In the genomic region with DNA sequence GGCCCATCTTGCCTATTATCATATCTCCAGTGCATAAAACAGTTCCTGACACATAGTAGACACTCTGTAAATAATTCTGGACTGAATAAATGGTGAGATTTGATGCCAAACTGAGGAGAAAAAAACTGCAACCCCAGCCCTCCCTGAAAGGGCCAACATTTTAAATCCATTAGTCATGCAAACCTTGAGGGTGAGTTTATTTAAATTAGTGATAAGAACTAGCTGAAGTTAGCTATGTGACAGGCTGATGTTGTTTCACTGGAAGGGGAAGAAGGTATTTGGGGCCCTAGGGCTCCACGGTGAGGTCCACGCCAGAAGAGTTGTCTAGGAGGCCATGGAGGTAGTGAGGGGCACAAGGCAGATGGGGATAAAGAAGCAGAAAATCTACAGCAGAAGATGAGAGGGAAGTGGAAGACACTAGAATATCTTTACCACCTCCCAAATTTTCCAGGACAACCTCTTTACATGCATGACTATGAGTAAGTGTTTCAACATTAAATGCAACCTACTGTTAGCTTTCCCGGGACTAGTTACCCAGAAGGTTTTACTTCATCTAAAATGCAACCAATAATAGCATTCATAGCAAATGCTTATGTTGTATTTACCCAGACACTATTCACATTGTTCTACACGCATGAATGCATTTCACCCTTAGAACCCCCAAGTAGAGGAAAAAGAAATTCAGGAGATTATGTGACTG, we compare ENCODE assay signal across 11 cellular contexts.
DNase-seq lines count a peak whose midpoint lies in the region; ATAC-seq and TF ChIP-seq lines count a peak whose summit lies in the region.
"Had no signal": no experiment of that assay in that cellular context is flagged by ENCODE, and none has a peak within 500 bp of the region (broad histone marks: within the 10 kb centered on the region; RNA-seq: fewer than 3 reads in every experiment).

No MANE protein-coding gene starts in this region.

- in situ Hi-C loops in astrocyte of the cerebellum (cut with HindIII; ENCODE audit: low sequenced_read_pairs), result no loop called here

- H3K4me2 ChIP-seq in HCT116 (ENCODE audit: low read length) (peak overlapping the region; percentile 24; the same call in 1 of the 2 replicates), Karpas-422 (ENCODE audit: low read depth, low read length, poor library complexity, severe bottlenecking) (no peak overlapping the region)

- BruUV-seq in HCT116 (replicated peaks; lab: Mats Ljungman, UMichigan), result no TSS peak

- H3K9me3 ChIP-seq in AG04450 (ENCODE audit: control insufficient read depth, insufficient read depth, low read length) (peaks cover 3% of the 10 kb centered on the region), HCT116 (ENCODE audit: control insufficient read depth in 1 of 2, insufficient read depth in 1 of 2, low read depth in 1 of 2, low read length in 2 of 2) (no peaks in the 10 kb centered on the region), Karpas-422 (ENCODE audit: low read length) (no peaks in the 10 kb centered on the region)

- intact Hi-C loops in HCT116 (cut with micrococcal nuclease), result no loop called here

- H3K27ac ChIP-seq in AG04450 (ENCODE audit: low read depth, low read length), result peak overlapping the region; percentile 22
- no peak overlapping the region for H3K27ac ChIP-seq in HCT116 (ENCODE audit: low read depth, low read length)
- H3K27ac ChIP-seq in Karpas-422 (ENCODE audit: low read length), result no peak overlapping the region

- H3K9ac ChIP-seq in HCT116 (ENCODE audit: low read length) (no peak overlapping the region), Karpas-422 (ENCODE audit: low read length) (no peak overlapping the region)

- H3K4me3 ChIP-seq in AG04450 (ENCODE audit: low read depth, low read length) (no peak overlapping the region), HCT116 (replicated peaks in 1 of 2; ENCODE audit: low read depth in 1 of 2, low read length in 2 of 2) (no peak overlapping the region), astrocyte of the cerebellum (ENCODE audit: low read depth, low read length) (no peak overlapping the region), Karpas-422 (ENCODE audit: low read length) (no peak overlapping the region)

- TF ChIP-seq RAD21 in HCT116 (IDR thresholded peaks at IDR 0.05; ENCODE audit: low read depth), result no peak

- DNase-seq in AG04450 (ENCODE audit: low read depth, low spot score) (peak; percentile 37), HCT116 (ENCODE audit: low read depth, low spot score) (no peak), astrocyte of the cerebellum (ENCODE audit: low read depth) (peak; percentile 63), kidney glomerular epithelial cell (lab: John Stamatoyannopoulos, UW) (peak; percentile 37), SW 1271 (lab: John Stamatoyannopoulos, UW) (no peak), Karpas-422 (no peak), superior temporal gyrus (ENCODE audit: extremely low spot score) (no peak), cerebellum (ENCODE audit: low spot score) (no peak)
- DNase-seq: NCI-H2029, T-helper 9 cell had no signal

- H2AFZ ChIP-seq in HCT116 (ENCODE audit: low read depth, low read length, poor library complexity, severe bottlenecking), result no peak overlapping the region
- H2AFZ ChIP-seq in Karpas-422 (ENCODE audit: low read length), result no peak overlapping the region

- RAD21 ChIA-PET in HCT116 (lab: Charles Lee; ENCODE audit: low non-redundant PET in 1 of 2, low total read pairs in 2 of 2, uncharacterized antibody in 2 of 2, unreplicated experiment in 2 of 2), result no interaction called here

- TF ChIP-seq POLR2A in HCT116 (IDR thresholded peaks at IDR 0.05; ENCODE audit: borderline replicate concordance, extremely low read depth, insufficient read depth, insufficient read length), result no peak

- H3K36me3 ChIP-seq in HCT116 (ENCODE audit: control insufficient read depth in 1 of 2, insufficient read depth in 2 of 2, low read length in 2 of 2) (no peaks in the 10 kb centered on the region), Karpas-422 (ENCODE audit: insufficient read depth, low read length) (no peaks in the 10 kb centered on the region)

- TF ChIP-seq CTCF in AG04450 (IDR thresholded peaks at IDR 0.05; ENCODE audit: low read depth, low read length) (no peak), HCT116 (IDR thresholded peaks at IDR 0.05 in 2 of 3, conservative IDR thresholded peaks at IDR 0.05 in 1 of 3; ENCODE audit: borderline replicate concordance in 1 of 3, insufficient read depth in 1 of 3, low read depth in 2 of 3, low read length in 2 of 3) (no peak), astrocyte of the cerebellum (IDR thresholded peaks at IDR 0.05; ENCODE audit: low read depth, low read length, missing control alignments) (no peak)

- no peak for ATAC-seq in HCT116
- ATAC-seq: activated naive CD4-positive, alpha-beta T cell treated with anti-CD3 and anti-CD28 coated beads, Interleukin-2, amount 50 U/mL, for 72 hours had no signal

- H3K4me1 ChIP-seq in HCT116 (ENCODE audit: control insufficient read depth in 1 of 2, insufficient read depth in 2 of 2, low read length in 2 of 2) (peaks cover 3 to 19% of the 10 kb centered on the region in 2 experiments; a peak in 3 of 4 replicates), Karpas-422 (ENCODE audit: low read length) (no peaks in the 10 kb centered on the region)

- H3K27me3 ChIP-seq in AG04450 (ENCODE audit: control insufficient read depth, insufficient read depth, low read length) (peaks cover 8% of the 10 kb centered on the region), HCT116 (ENCODE audit: insufficient read depth, low read length) (no peaks in the 10 kb centered on the region), Karpas-422 (ENCODE audit: low read length) (no peaks in the 10 kb centered on the region)

- POLR2A ChIA-PET in AG04450 (lab: Yijun Ruan, JAX) (no interaction called here), HCT116 (lab: Charles Lee) (no interaction called here)

- H3K9me2 ChIP-seq in HCT116 (ENCODE audit: insufficient read depth), result no peaks in the 10 kb centered on the region
- no peaks in the 10 kb centered on the region for H3K9me2 ChIP-seq in Karpas-422 (replicated peaks; ENCODE audit: insufficient read depth, low read length)

- CTCF ChIA-PET in AG04450 (lab: Charles Lee) (interaction anchor here (0.9 to 2.7 kb wide), 3 partner anchors 13 to 442 kb away, joined by 4 to 11 read pairs (median 7); no protein-coding TSS in a partner anchor), HCT116 (lab: Charles Lee) (no interaction called here)

- H4K20me1 ChIP-seq in HCT116 (ENCODE audit: insufficient read depth), result no peaks in the 10 kb centered on the region
- no peaks in the 10 kb centered on the region for H4K20me1 ChIP-seq in Karpas-422 (ENCODE audit: insufficient read depth, low read depth, low read length)

- H3K79me2 ChIP-seq in HCT116 (ENCODE audit: insufficient read depth, low read length) (no peaks in the 10 kb centered on the region), Karpas-422 (ENCODE audit: low read length) (no peaks in the 10 kb centered on the region)

TF ChIP-seq in HCT116, 20 proteins besides CTCF, POLR2A, EP300 and RAD21:
- TF ChIP-seq POLR2AphosphoS5 (IDR thresholded peaks at IDR 0.05; ENCODE audit: low read depth, low read length) (no peak), CEBPB (IDR thresholded peaks at IDR 0.05; ENCODE audit: low read depth) (no peak), EZH2 (IDR thresholded peaks at IDR 0.05) (no peak), SRF (IDR thresholded peaks at IDR 0.05; ENCODE audit: low read depth) (no peak)
- TF ChIP-seq, protein P1, sequence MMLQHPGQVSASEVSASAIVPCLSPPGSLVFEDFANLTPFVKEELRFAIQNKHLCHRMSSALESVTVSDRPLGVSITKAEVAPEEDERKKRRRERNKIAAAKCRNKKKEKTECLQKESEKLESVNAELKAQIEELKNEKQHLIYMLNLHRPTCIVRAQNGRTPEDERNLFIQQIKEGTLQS (IDR thresholded peaks at IDR 0.05), result no peak
- TF ChIP-seq, protein P2, sequence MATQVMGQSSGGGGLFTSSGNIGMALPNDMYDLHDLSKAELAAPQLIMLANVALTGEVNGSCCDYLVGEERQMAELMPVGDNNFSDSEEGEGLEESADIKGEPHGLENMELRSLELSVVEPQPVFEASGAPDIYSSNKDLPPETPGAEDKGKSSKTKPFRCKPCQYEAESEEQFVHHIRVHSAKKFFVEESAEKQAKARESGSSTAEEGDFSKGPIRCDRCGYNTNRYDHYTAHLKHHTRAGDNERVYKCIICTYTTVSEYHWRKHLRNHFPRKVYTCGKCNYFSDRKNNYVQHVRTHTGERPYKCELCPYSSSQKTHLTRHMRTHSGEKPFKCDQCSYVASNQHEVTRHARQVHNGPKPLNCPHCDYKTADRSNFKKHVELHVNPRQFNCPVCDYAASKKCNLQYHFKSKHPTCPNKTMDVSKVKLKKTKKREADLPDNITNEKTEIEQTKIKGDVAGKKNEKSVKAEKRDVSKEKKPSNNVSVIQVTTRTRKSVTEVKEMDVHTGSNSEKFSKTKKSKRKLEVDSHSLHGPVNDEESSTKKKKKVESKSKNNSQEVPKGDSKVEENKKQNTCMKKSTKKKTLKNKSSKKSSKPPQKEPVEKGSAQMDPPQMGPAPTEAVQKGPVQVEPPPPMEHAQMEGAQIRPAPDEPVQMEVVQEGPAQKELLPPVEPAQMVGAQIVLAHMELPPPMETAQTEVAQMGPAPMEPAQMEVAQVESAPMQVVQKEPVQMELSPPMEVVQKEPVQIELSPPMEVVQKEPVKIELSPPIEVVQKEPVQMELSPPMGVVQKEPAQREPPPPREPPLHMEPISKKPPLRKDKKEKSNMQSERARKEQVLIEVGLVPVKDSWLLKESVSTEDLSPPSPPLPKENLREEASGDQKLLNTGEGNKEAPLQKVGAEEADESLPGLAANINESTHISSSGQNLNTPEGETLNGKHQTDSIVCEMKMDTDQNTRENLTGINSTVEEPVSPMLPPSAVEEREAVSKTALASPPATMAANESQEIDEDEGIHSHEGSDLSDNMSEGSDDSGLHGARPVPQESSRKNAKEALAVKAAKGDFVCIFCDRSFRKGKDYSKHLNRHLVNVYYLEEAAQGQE (IDR thresholded peaks at IDR 0.05; ENCODE audit: low read depth), result no peak

Comparison
In these comparisons a context has a peak if more than half of its experiments do, and no peak if none do; other contexts are left out.
1. DNase-seq: peak in AG04450 (single experiment), astrocyte of the cerebellum (single experiment) and kidney glomerular epithelial cell (single experiment); none in HCT116 (single experiment), SW 1271 (0 of 2), Karpas-422 (single experiment), superior temporal gyrus (single experiment) and cerebellum (single experiment).